ENCODE assay signal across 17 cellular contexts in genomic region chr13:53460776-53461175, GRCh38.
"Had no signal": no experiment of that assay in that cellular context is flagged by ENCODE, and none has a peak within 500 bp of the region (broad histone marks: within the 10 kb centered on the region; RNA-seq: fewer than 3 reads in every experiment).

No MANE protein-coding gene starts in this region.

- H3K4me1 Mint-ChIP-seq: activated CD4-positive, alpha-beta T cell treated with anti-CD3 and anti-CD28 coated beads for 36 hours; activated CD8-positive, alpha-beta memory T cell treated with anti-CD3 and anti-CD28 coated beads, Interleukin-2, amount 10 ng/mL, durations not matched to agents 7 days and 5 days; stimulated activated naive B cell treated with anti-CD40 and anti-IgM and Interleukin-4, amounts not matched to agents 10 μg/mL and 1 μg/mL and 100 μg/mL, for 72 hours; T-cell had no signal

- H3K27me3 Mint-ChIP-seq: activated CD4-positive, alpha-beta memory T cell treated with anti-CD3 and anti-CD28 coated beads for 36 hours; activated CD4-positive, alpha-beta T cell treated with anti-CD3 and anti-CD28 coated beads for 36 hours; activated CD8-positive, alpha-beta memory T cell treated with anti-CD3 and anti-CD28 coated beads, Interleukin-2, amount 10 ng/mL, durations not matched to agents 7 days and 5 days; stimulated activated naive B cell treated with anti-CD40 and anti-IgM and Interleukin-4, amounts not matched to agents 10 μg/mL and 1 μg/mL and 100 μg/mL, for 72 hours; T-cell had no signal

- H3K4me3 Mint-ChIP-seq: activated CD4-positive, alpha-beta memory T cell treated with anti-CD3 and anti-CD28 coated beads for 36 hours; activated CD4-positive, alpha-beta T cell treated with anti-CD3 and anti-CD28 coated beads for 36 hours; activated CD8-positive, alpha-beta memory T cell treated with anti-CD3 and anti-CD28 coated beads, Interleukin-2, amount 10 ng/mL, durations not matched to agents 7 days and 5 days; neural crest cell; stimulated activated naive B cell treated with anti-CD40 and anti-IgM and Interleukin-4, amounts not matched to agents 10 μg/mL and 1 μg/mL and 100 μg/mL, for 72 hours; T-cell had no signal

- H3K27ac Mint-ChIP-seq: activated CD4-positive, alpha-beta memory T cell treated with anti-CD3 and anti-CD28 coated beads for 36 hours; activated CD4-positive, alpha-beta T cell treated with anti-CD3 and anti-CD28 coated beads for 36 hours; activated CD8-positive, alpha-beta memory T cell treated with anti-CD3 and anti-CD28 coated beads, Interleukin-2, amount 10 ng/mL, durations not matched to agents 7 days and 5 days; stimulated activated naive B cell treated with anti-CD40 and anti-IgM and Interleukin-4, amounts not matched to agents 10 μg/mL and 1 μg/mL and 100 μg/mL, for 72 hours; T-cell had no signal

- H3K9me3 ChIP-seq: adrenal gland, gastroesophageal sphincter, pancreas, thyroid gland, uterus had no signal

- H3K36me3 ChIP-seq: adrenal gland, cardiac muscle cell, gastroesophageal sphincter, left lung, pancreas, thyroid gland, uterus had no signal

- H3K4me1 ChIP-seq: adrenal gland, gastroesophageal sphincter, left lung, pancreas, thyroid gland, uterus had no signal

- DNase-seq: activated CD4-positive, alpha-beta memory T cell treated with anti-CD3 and anti-CD28 coated beads for 36 hours; activated CD4-positive, alpha-beta T cell treated with anti-CD3 and anti-CD28 coated beads for 36 hours; activated CD8-positive, alpha-beta memory T cell treated with anti-CD3 and anti-CD28 coated beads, Interleukin-2, amount 10 ng/mL, durations not matched to agents 7 days and 5 days; activated naive CD4-positive, alpha-beta T cell treated with anti-CD3 and anti-CD28 coated beads, Interleukin-2, amount 50 U/mL, for 16 hours; activated T-cell treated with anti-CD3 and anti-CD28 coated beads, Interleukin-2, amount 50 U/mL, for 1 hour; adrenal gland; dorsolateral prefrontal cortex; left lung; pancreas; stimulated activated naive B cell treated with anti-CD40 and anti-IgM and Interleukin-4, amounts not matched to agents 10 μg/mL and 1 μg/mL and 100 μg/mL, for 72 hours; T-cell; T1000; thyroid gland; uterus had no signal

- H3K27ac ChIP-seq: adrenal gland, cardiac muscle cell, dorsolateral prefrontal cortex, gastroesophageal sphincter, left lung, pancreas, thyroid gland, uterus had no signal

- H3K36me3 Mint-ChIP-seq: activated CD4-positive, alpha-beta memory T cell treated with anti-CD3 and anti-CD28 coated beads for 36 hours; activated CD8-positive, alpha-beta memory T cell treated with anti-CD3 and anti-CD28 coated beads, Interleukin-2, amount 10 ng/mL, durations not matched to agents 7 days and 5 days; stimulated activated naive B cell treated with anti-CD40 and anti-IgM and Interleukin-4, amounts not matched to agents 10 μg/mL and 1 μg/mL and 100 μg/mL, for 72 hours; T-cell had no signal

- H3K27me3 ChIP-seq: adrenal gland, cardiac muscle cell, dorsolateral prefrontal cortex, gastroesophageal sphincter, left lung, pancreas, thyroid gland, uterus had no signal

- ATAC-seq: activated CD4-positive, alpha-beta T cell treated with anti-CD3 and anti-CD28 coated beads for 36 hours; activated CD8-positive, alpha-beta memory T cell treated with anti-CD3 and anti-CD28 coated beads, Interleukin-2, amount 10 ng/mL, durations not matched to agents 7 days and 5 days; gastroesophageal sphincter; left lung; pancreas; stimulated activated naive B cell treated with anti-CD40 and anti-IgM and Interleukin-4, amounts not matched to agents 10 μg/mL and 1 μg/mL and 100 μg/mL, for 72 hours; T-cell had no signal

- H3K4me3 ChIP-seq: adrenal gland, cardiac muscle cell, dorsolateral prefrontal cortex, gastroesophageal sphincter, left lung, pancreas, thyroid gland, uterus had no signal
